ENCODE assay signal across 34 cellular contexts in genomic region chr7:99301496-99301895, GRCh38. TPM values are rescaled to one million over a fixed set of nuclear protein-coding genes. Genes with fewer than 3 reads are reported as not detected.
"Had no signal": no experiment of that assay in that cellular context is flagged by ENCODE, and none has a peak within 500 bp of the region (broad histone marks: within the 10 kb centered on the region; RNA-seq: fewer than 3 reads in every experiment).

No MANE protein-coding gene starts in this region.

- H3K9me3 Mint-ChIP-seq: activated CD4-positive, alpha-beta memory T cell treated with anti-CD3 and anti-CD28 coated beads for 36 hours; activated CD4-positive, alpha-beta T cell treated with anti-CD3 and anti-CD28 coated beads, Interleukin-2, amount 10 ng/mL, durations not matched to agents 24 days and 14 days; activated naive CD4-positive, alpha-beta T cell treated with anti-CD3 and anti-CD28 coated beads, Interleukin-2, amount 10 ng/mL, durations not matched to agents 7 days and 5 days; activated naive CD4-positive, alpha-beta T cell treated with anti-CD3 and anti-CD28 coated beads, Interleukin-2, amount 50 U/mL, for 72 hours; activated naive CD8-positive, alpha-beta T cell treated with anti-CD3 and anti-CD28 coated beads, Interleukin-2, amount 10 ng/mL, durations not matched to agents 7 days and 5 days; activated T-cell treated with anti-CD3 and anti-CD28 coated beads, Interleukin-2, amount 50 U/mL, for 72 hours; brain; T-helper 2 cell treated with Interferon-gamma antibody and Interleukin-4, amounts not matched to agents 5 μg/mL and 100 μg/mL, for 36 hours had no signal

- H3K9me3 ChIP-seq: ascending aorta, breast epithelium, colonic mucosa, esophagus squamous epithelium had no signal

- ATAC-seq: activated CD4-positive, alpha-beta T cell treated with anti-CD3 and anti-CD28 coated beads for 36 hours; activated CD8-positive, alpha-beta memory T cell treated with anti-CD3 and anti-CD28 coated beads, Interleukin-2, amount 10 ng/mL, durations not matched to agents 7 days and 5 days; activated CD8-positive, alpha-beta T cell treated with anti-CD3 and anti-CD28 coated beads, Interleukin-2, amount 10 ng/mL, durations not matched to agents 7 days and 5 days; activated naive CD4-positive, alpha-beta T cell treated with anti-CD3 and anti-CD28 coated beads, Interleukin-2, amount 50 U/mL, for 72 hours; activated T-cell treated with anti-CD3 and anti-CD28 coated beads, Interleukin-2, amount 50 U/mL, for 72 hours; T-helper 17 cell had no signal

- DNase-seq: activated CD4-positive, alpha-beta memory T cell treated with anti-CD3 and anti-CD28 coated beads for 36 hours; activated CD4-positive, alpha-beta T cell treated with anti-CD3 and anti-CD28 coated beads for 36 hours; activated CD4-positive, alpha-beta T cell treated with anti-CD3 and anti-CD28 coated beads, Interleukin-2, amount 10 ng/mL, durations not matched to agents 24 days and 14 days; activated CD4-positive, CD25-positive, alpha-beta regulatory T cell; activated CD4-positive, CD25-positive, alpha-beta regulatory T cell treated with anti-CD3 and anti-CD28 coated beads, Interleukin-2, amount 50 U/mL, for 72 hours; activated CD8-positive, alpha-beta memory T cell treated with anti-CD3 and anti-CD28 coated beads, Interleukin-2, amount 10 ng/mL, durations not matched to agents 7 days and 5 days; activated CD8-positive, alpha-beta memory T cell treated with anti-CD3 and anti-CD28 coated beads, Interleukin-2, amount 50 U/mL, for 4 hours; activated CD8-positive, alpha-beta T cell treated with anti-CD3 and anti-CD28 coated beads, Interleukin-2, amount 10 ng/mL, durations not matched to agents 7 days and 5 days; activated gamma-delta T cell; activated naive CD4-positive, alpha-beta T cell; activated naive CD4-positive, alpha-beta T cell treated with anti-CD3 and anti-CD28 coated beads, Interleukin-2, amount 10 ng/mL, durations not matched to agents 7 days and 5 days; activated naive CD8-positive, alpha-beta T cell treated with anti-CD3 and anti-CD28 coated beads, Interleukin-2, amount 10 ng/mL, durations not matched to agents 7 days and 5 days; activated T-cell treated with anti-CD3 and anti-CD28 coated beads, Interleukin-2, amount 50 U/mL, for 1 hour; activated T-cell treated with anti-CD3 and anti-CD28 coated beads, Interleukin-2, amount 50 U/mL, for 72 hours; central memory CD4-positive, alpha-beta T cell; cerebellar nuclear complex; colonic mucosa; effector CD8-positive, alpha-beta T cell; esophagus squamous epithelium; head of caudate nucleus; T-helper 1 cell; T-helper 17 cell; T1000 had no signal

- H3K27ac ChIP-seq: ascending aorta, breast epithelium, cardiac muscle cell, colonic mucosa, epithelial cell of prostate, esophagus squamous epithelium had no signal

- H3K27me3 ChIP-seq: ascending aorta, breast epithelium, cardiac muscle cell, colonic mucosa, esophagus squamous epithelium had no signal

- H3K27ac Mint-ChIP-seq: activated CD4-positive, alpha-beta memory T cell treated with anti-CD3 and anti-CD28 coated beads for 36 hours; activated CD4-positive, alpha-beta T cell treated with anti-CD3 and anti-CD28 coated beads for 36 hours; activated CD4-positive, alpha-beta T cell treated with anti-CD3 and anti-CD28 coated beads, Interleukin-2, amount 10 ng/mL, durations not matched to agents 24 days and 14 days; activated CD8-positive, alpha-beta memory T cell treated with anti-CD3 and anti-CD28 coated beads, Interleukin-2, amount 10 ng/mL, durations not matched to agents 7 days and 5 days; activated CD8-positive, alpha-beta T cell treated with anti-CD3 and anti-CD28 coated beads, Interleukin-2, amount 10 ng/mL, durations not matched to agents 7 days and 5 days; activated naive CD4-positive, alpha-beta T cell treated with anti-CD3 and anti-CD28 coated beads, Interleukin-2, amount 10 ng/mL, durations not matched to agents 7 days and 5 days; activated naive CD4-positive, alpha-beta T cell treated with anti-CD3 and anti-CD28 coated beads, Interleukin-2, amount 50 U/mL, for 72 hours; activated naive CD8-positive, alpha-beta T cell treated with anti-CD3 and anti-CD28 coated beads, Interleukin-2, amount 10 ng/mL, durations not matched to agents 7 days and 5 days; activated T-cell treated with anti-CD3 and anti-CD28 coated beads, Interleukin-2, amount 50 U/mL, for 72 hours; brain; T-helper 2 cell treated with Interferon-gamma antibody and Interleukin-4, amounts not matched to agents 5 μg/mL and 100 μg/mL, for 36 hours had no signal

- H3K4me3 Mint-ChIP-seq: activated CD4-positive, alpha-beta memory T cell treated with anti-CD3 and anti-CD28 coated beads for 36 hours; activated CD4-positive, alpha-beta T cell treated with anti-CD3 and anti-CD28 coated beads for 36 hours; activated CD4-positive, alpha-beta T cell treated with anti-CD3 and anti-CD28 coated beads, Interleukin-2, amount 10 ng/mL, durations not matched to agents 24 days and 14 days; activated CD8-positive, alpha-beta memory T cell treated with anti-CD3 and anti-CD28 coated beads, Interleukin-2, amount 10 ng/mL, durations not matched to agents 7 days and 5 days; activated CD8-positive, alpha-beta T cell treated with anti-CD3 and anti-CD28 coated beads, Interleukin-2, amount 10 ng/mL, durations not matched to agents 7 days and 5 days; activated naive CD4-positive, alpha-beta T cell treated with anti-CD3 and anti-CD28 coated beads, Interleukin-2, amount 10 ng/mL, durations not matched to agents 7 days and 5 days; activated naive CD8-positive, alpha-beta T cell treated with anti-CD3 and anti-CD28 coated beads, Interleukin-2, amount 10 ng/mL, durations not matched to agents 7 days and 5 days; activated T-cell treated with anti-CD3 and anti-CD28 coated beads, Interleukin-2, amount 50 U/mL, for 72 hours; brain; T-helper 17 cell; T-helper 2 cell treated with Interferon-gamma antibody and Interleukin-4, amounts not matched to agents 5 μg/mL and 100 μg/mL, for 36 hours had no signal

- H3K36me3 ChIP-seq: ascending aorta, breast epithelium, cardiac muscle cell, colonic mucosa, esophagus squamous epithelium had no signal

- H3K4me1 ChIP-seq: ascending aorta, breast epithelium, colonic mucosa, esophagus squamous epithelium had no signal

- H3K36me3 Mint-ChIP-seq: activated CD4-positive, alpha-beta memory T cell treated with anti-CD3 and anti-CD28 coated beads for 36 hours; activated CD8-positive, alpha-beta memory T cell treated with anti-CD3 and anti-CD28 coated beads, Interleukin-2, amount 10 ng/mL, durations not matched to agents 7 days and 5 days; activated naive CD4-positive, alpha-beta T cell treated with anti-CD3 and anti-CD28 coated beads, Interleukin-2, amount 10 ng/mL, durations not matched to agents 7 days and 5 days; activated naive CD4-positive, alpha-beta T cell treated with anti-CD3 and anti-CD28 coated beads, Interleukin-2, amount 50 U/mL, for 72 hours; activated naive CD8-positive, alpha-beta T cell treated with anti-CD3 and anti-CD28 coated beads, Interleukin-2, amount 10 ng/mL, durations not matched to agents 7 days and 5 days; brain had no signal

- H3K4me1 Mint-ChIP-seq: activated CD4-positive, alpha-beta T cell treated with anti-CD3 and anti-CD28 coated beads for 36 hours; activated CD4-positive, alpha-beta T cell treated with anti-CD3 and anti-CD28 coated beads, Interleukin-2, amount 10 ng/mL, durations not matched to agents 24 days and 14 days; activated CD8-positive, alpha-beta memory T cell treated with anti-CD3 and anti-CD28 coated beads, Interleukin-2, amount 10 ng/mL, durations not matched to agents 7 days and 5 days; activated naive CD4-positive, alpha-beta T cell treated with anti-CD3 and anti-CD28 coated beads, Interleukin-2, amount 10 ng/mL, durations not matched to agents 7 days and 5 days; activated naive CD8-positive, alpha-beta T cell treated with anti-CD3 and anti-CD28 coated beads, Interleukin-2, amount 10 ng/mL, durations not matched to agents 7 days and 5 days; brain had no signal

- H3K4me3 ChIP-seq: ascending aorta, breast epithelium, cardiac muscle cell, colonic mucosa, esophagus squamous epithelium had no signal

- H3K27me3 Mint-ChIP-seq: activated CD4-positive, alpha-beta memory T cell treated with anti-CD3 and anti-CD28 coated beads for 36 hours; activated CD4-positive, alpha-beta T cell treated with anti-CD3 and anti-CD28 coated beads for 36 hours; activated CD4-positive, alpha-beta T cell treated with anti-CD3 and anti-CD28 coated beads, Interleukin-2, amount 10 ng/mL, durations not matched to agents 24 days and 14 days; activated CD8-positive, alpha-beta memory T cell treated with anti-CD3 and anti-CD28 coated beads, Interleukin-2, amount 10 ng/mL, durations not matched to agents 7 days and 5 days had no signal

RNA-seq across cellular contexts. Expression of gene MYH16, which starts 28.9 kb away (rescaled TPM):
- total RNA-seq: activated CD4-positive, alpha-beta memory T cell treated with anti-CD3 and anti-CD28 coated beads for 36 hours; activated CD4-positive, alpha-beta T cell treated with anti-CD3 and anti-CD28 coated beads for 36 hours; activated CD4-positive, alpha-beta T cell treated with anti-CD3 and anti-CD28 coated beads, Interleukin-2, amount 10 ng/mL, durations not matched to agents 24 days and 14 days; activated CD8-positive, alpha-beta memory T cell treated with anti-CD3 and anti-CD28 coated beads for 36 hours; activated CD8-positive, alpha-beta memory T cell treated with anti-CD3 and anti-CD28 coated beads, Interleukin-2, amount 10 ng/mL, durations not matched to agents 7 days and 5 days; activated CD8-positive, alpha-beta T cell treated with anti-CD3 and anti-CD28 coated beads, Interleukin-2, amount 10 ng/mL, durations not matched to agents 7 days and 5 days; activated naive CD8-positive, alpha-beta T cell treated with anti-CD3 and anti-CD28 coated beads, Interleukin-2, amount 10 ng/mL, durations not matched to agents 7 days and 5 days; activated T-cell treated with anti-CD3 and anti-CD28 coated beads, Interleukin-2, amount 50 U/mL, for 72 hours; ascending aorta; breast epithelium; cardiac muscle cell; colonic mucosa; fibroblast of lung; fibroblast of villous mesenchyme; frontal cortex; T-helper 17 cell had no signal
- polyA plus RNA-seq: fibroblast of lung had no signal
